ENCODE assay signal across 9 cellular contexts in genomic region chr13:41019578-41020347, GRCh38. TPM values are rescaled to one million over a fixed set of nuclear protein-coding genes. Genes with fewer than 3 reads are reported as not detected.
A peak's percentile ranks its signal among the peaks of the same experiment; 100 is the strongest.
DNase-seq lines count a peak whose midpoint lies in the region; ATAC-seq, FAIRE-seq and TF ChIP-seq lines count a peak whose summit lies in the region.
"Had no signal": no experiment of that assay in that cellular context is flagged by ENCODE, and none has a peak within 500 bp of the region (broad histone marks: within the 10 kb centered on the region; RNA-seq: fewer than 3 reads in every experiment).

No MANE protein-coding gene starts in this region.

- no peak for ATAC-seq in natural killer cell treated with Interleukin-12 subunit alpha and Interleukin-12 subunit beta and Interleukin-15 and Interleukin-18, amount 100 ng/mL, for 72 hours
- no peak for ATAC-seq in HG02623 (IDR thresholded peaks at IDR 0.05; ENCODE audit: unreplicated experiment)

- TF ChIP-seq CTCF in GM13977 (IDR thresholded peaks at IDR 0.05; ENCODE audit: extremely low read depth, insufficient read depth, missing control alignments), result no peak

- H3K4me3 Mint-ChIP-seq in natural killer cell treated with Interleukin-12 subunit alpha and Interleukin-12 subunit beta and Interleukin-15 and Interleukin-18, amount 100 ng/mL, for 72 hours, result peak overlapping the region; percentile 84

- peak overlapping the region in 1 of 2 donors; percentile 59 for H3K9ac ChIP-seq in duodenal mucosa (ENCODE audit: low read depth in 1 of 2, low read length in 2 of 2)

- H3K4me1 ChIP-seq in duodenal mucosa (ENCODE audit: control insufficient read depth in 1 of 2, insufficient read depth in 2 of 2, low read length in 2 of 2), result peaks cover 18 to 40% of the 10 kb centered on the region in 2 donors

- no peaks in the 10 kb centered on the region for H3K27me3 ChIP-seq in duodenal mucosa (ENCODE audit: control insufficient read depth in 1 of 2, insufficient read depth in 2 of 2, low read length in 2 of 2)
- H3K27me3 ChIP-seq: heart left ventricle had no signal

- no peaks in the 10 kb centered on the region for H3K9me3 ChIP-seq in duodenal mucosa (ENCODE audit: control insufficient read depth in 1 of 2, low read length in 2 of 2)
- H3K9me3 ChIP-seq: heart left ventricle had no signal

- no peak for FAIRE-seq in urothelium cell line (lab: Jason Lieb, UNC)

- H3K36me3 ChIP-seq in duodenal mucosa (ENCODE audit: control insufficient read depth in 1 of 2, insufficient read depth in 2 of 2, low read length in 2 of 2), result no peaks in the 10 kb centered on the region
- H3K36me3 ChIP-seq: heart left ventricle had no signal

- H3K36me3 Mint-ChIP-seq in natural killer cell treated with Interleukin-12 subunit alpha and Interleukin-12 subunit beta and Interleukin-15 and Interleukin-18, amount 100 ng/mL, for 72 hours, result peaks cover 10% of the 10 kb centered on the region

- peak; percentile 70 for DNase-seq in DMS53 treated with DMSO at 0.1 percent for 48 hours (lab: John Stamatoyannopoulos, UW; ENCODE audit: unreplicated experiment)
- peak; percentile 79 for DNase-seq in HT-29 (ENCODE audit: low spot score)
- no peak for DNase-seq in natural killer cell treated with Interleukin-12 subunit alpha and Interleukin-12 subunit beta and Interleukin-15 and Interleukin-18, amount 100 ng/mL, for 72 hours (ENCODE audit: low spot score)
- no peak for DNase-seq in GM13977 (ENCODE audit: low spot score)
- DNase-seq in GDM1 (lab: John Stamatoyannopoulos, UW), result no peak
- DNase-seq in urothelium cell line (ENCODE audit: low spot score), result no peak

- H3K27ac ChIP-seq in duodenal mucosa (ENCODE audit: low read depth, low read length), result peak overlapping the region; percentile 39

- peak overlapping the region; percentile 75 to 76 for H3K4me3 ChIP-seq in duodenal mucosa (ENCODE audit: low read depth in 1 of 2, low read length in 2 of 2)

- in situ Hi-C loops in GM13977 (cut with MboI; ENCODE audit: low pct_unique_long_range_greater_than_20kb, low sequenced_read_pairs, unreplicated experiment), result no loop called here

- peak overlapping the region; percentile 91 to 97 for H3K27ac Mint-ChIP-seq in natural killer cell treated with Interleukin-12 subunit alpha and Interleukin-12 subunit beta and Interleukin-15 and Interleukin-18, amount 100 ng/mL, for 72 hours

- no peaks in the 10 kb centered on the region for H3K27me3 Mint-ChIP-seq in natural killer cell treated with Interleukin-12 subunit alpha and Interleukin-12 subunit beta and Interleukin-15 and Interleukin-18, amount 100 ng/mL, for 72 hours

- peaks cover 27 to 40% of the 10 kb centered on the region in 2 donors for H3K4me1 Mint-ChIP-seq in natural killer cell treated with Interleukin-12 subunit alpha and Interleukin-12 subunit beta and Interleukin-15 and Interleukin-18, amount 100 ng/mL, for 72 hours (ENCODE audit: low read depth in 2 of 2)

- no peaks in the 10 kb centered on the region for H3K9me3 Mint-ChIP-seq in natural killer cell treated with Interleukin-12 subunit alpha and Interleukin-12 subunit beta and Interleukin-15 and Interleukin-18, amount 100 ng/mL, for 72 hours

RNA-seq across cellular contexts. Expression of gene ELF1, which starts 0.6 kb away (rescaled TPM):
- total RNA-seq in HT-29 (2014; rRNA removed; shearing (Covaris generic)), result 41.9 and 46.5 TPM in 2 replicates
- 10 to 100 TPM; 61.8 to 86.1 TPM for total RNA-seq in natural killer cell treated with Interleukin-12 subunit alpha and Interleukin-12 subunit beta and Interleukin-15 and Interleukin-18, amount 100 ng/mL, for 72 hours

RNA-seq across cellular contexts. Expression of gene WBP4, which starts 41.5 kb away (rescaled TPM):
- total RNA-seq in HT-29 (2014; rRNA removed; shearing (Covaris generic)), result 3.7 and 5.4 TPM in 2 replicates
- 10 to 100 TPM in 1 of 2 donors, 1 to 10 TPM in 1; 8.5 to 10.6 TPM for total RNA-seq in natural killer cell treated with Interleukin-12 subunit alpha and Interleukin-12 subunit beta and Interleukin-15 and Interleukin-18, amount 100 ng/mL, for 72 hours

Comparison
In these comparisons a context has a peak if more than half of its experiments do, and no peak if none do; other contexts are left out.
1. DNase-seq: peak in DMS53 treated with DMSO at 0.1 percent for 48 hours (single experiment) and HT-29 (single experiment); none in natural killer cell treated with Interleukin-12 subunit alpha and Interleukin-12 subunit beta and Interleukin-15 and Interleukin-18, amount 100 ng/mL, for 72 hours (single experiment), GM13977 (single experiment), GDM1 (single experiment) and urothelium cell line (single experiment).